ENCODE assay signal across 19 cellular contexts in genomic region chr4:122346036-122346435, GRCh38. TPM values are rescaled to one million over a fixed set of nuclear protein-coding genes. Genes with fewer than 3 reads are reported as not detected.
A peak's percentile ranks its signal among the peaks of the same experiment; 100 is the strongest.
DNase-seq lines count a peak whose midpoint lies in the region; ATAC-seq and TF ChIP-seq lines count a peak whose summit lies in the region.
"Had no signal": no experiment of that assay in that cellular context is flagged by ENCODE, and none has a peak within 500 bp of the region (broad histone marks: within the 10 kb centered on the region; RNA-seq: fewer than 3 reads in every experiment).

No MANE protein-coding gene starts in this region.

- no peak overlapping the region for H3K14ac ChIP-seq in IMR-90 (replicated peaks; ENCODE audit: low read depth, low read length)

- no peak overlapping the region for H2BK20ac ChIP-seq in IMR-90 (ENCODE audit: low read depth, low read length)

- H2AK5ac ChIP-seq in IMR-90 (ENCODE audit: low read depth, low read length), result no peak overlapping the region

- no peak overlapping the region for H4K91ac ChIP-seq in IMR-90 (ENCODE audit: insufficient read depth, low read depth, low read length)

- TF ChIP-seq CTCF in IMR-90 (conservative IDR thresholded peaks at IDR 0.05; ENCODE audit: low read depth, low read length) (no peak), choroid plexus epithelial cell (conservative IDR thresholded peaks at IDR 0.05; ENCODE audit: low read depth, low read length) (no peak)

- H4K20me1 ChIP-seq in IMR-90 (ENCODE audit: insufficient read depth, low read length), result no peaks in the 10 kb centered on the region; the same call in 1 of the 2 replicates

- DNase-seq in AG20443 (ENCODE audit: low spot score), result peak; percentile 8
- peak; percentile 52 for DNase-seq in IMR-90
- DNase-seq in choroid plexus epithelial cell (ENCODE audit: low read depth), result peak; percentile 2
- DNase-seq in stromal cell of bone marrow (ENCODE audit: low read depth), result peak; percentile 14
- no peak for DNase-seq in DMS 273 (lab: John Stamatoyannopoulos, UW; ENCODE audit: unreplicated experiment)
- no peak for DNase-seq in activated CD4-positive, alpha-beta T cell treated with anti-CD3 and anti-CD28 coated beads for 48 hours
- DNase-seq in Ammon's horn (ENCODE audit: low spot score), result no peak
- DNase-seq: CD4-positive, alpha-beta T cell; NCI-H1105 treated with DMSO at 0.1 percent for 48 hours; NCI-H1694; NCI-H2081 treated with DMSO at 0.1 percent for 48 hours; NCI-H510A; NCI-H774; Right ventricle myocardium superior had no signal

- H3K79me1 ChIP-seq in IMR-90 (ENCODE audit: low read depth in 1 of 2, low read length in 2 of 2), result no peaks in the 10 kb centered on the region

- intact Hi-C loops in IMR-90 (cut with micrococcal nuclease), result no loop called here

- H3K56ac ChIP-seq in IMR-90 (ENCODE audit: extremely low read depth, insufficient read depth, low read length), result no peak overlapping the region

- no peaks in the 10 kb centered on the region for H3K9me3 ChIP-seq in IMR-90 (ENCODE audit: control insufficient read depth, insufficient read depth, low read length)

- H4K8ac ChIP-seq in IMR-90 (ENCODE audit: low read depth in 2 of 2, low read length in 2 of 2), result no peak overlapping the region

- CTCF ChIA-PET in IMR-90 (lab: Yijun Ruan, JAX), result interaction anchor here (1.2 kb wide), 1 partner anchor 10 kb away, joined by 3 read pairs; no protein-coding TSS in a partner anchor

- H3K4me3 ChIP-seq in IMR-90 (ENCODE audit: insufficient read depth, low read depth, low read length) (no peak overlapping the region), choroid plexus epithelial cell (ENCODE audit: low read depth, low read length) (no peak overlapping the region)
- H3K4me3 ChIP-seq: K562 had no signal

- H3K18ac ChIP-seq in IMR-90 (ENCODE audit: low read depth, low read length), result no peak overlapping the region

- no peak overlapping the region for H2AFZ ChIP-seq in IMR-90 (replicated peaks; ENCODE audit: low read length, poor library complexity)

- in situ Hi-C loops in IMR-90 (cut with MboI; ENCODE audit: low sequenced_read_pairs), result no loop called here

- H4K5ac ChIP-seq in IMR-90 (ENCODE audit: low read depth, low read length), result no peak overlapping the region

- H3K4me1 ChIP-seq in IMR-90 (ENCODE audit: control insufficient read depth, insufficient read depth, low read length), result peaks cover 2% of the 10 kb centered on the region; the same call in 1 of the 2 replicates

- H3K36me3 ChIP-seq in IMR-90 (ENCODE audit: control insufficient read depth, insufficient read depth, low read length), result peaks cover 20% of the 10 kb centered on the region

- dilution Hi-C loops in IMR-90 (cut with HindIII; ENCODE audit: low sequenced_read_pairs, unreplicated experiment), result no loop called here

- H3K23ac ChIP-seq in IMR-90 (ENCODE audit: low read depth, low read length), result no peak overlapping the region

- no peak overlapping the region for H3K4ac ChIP-seq in IMR-90 (ENCODE audit: low read depth, low read length)

- peak overlapping the region; percentile 42; the same call in 1 of the 2 replicates for H3K4me2 ChIP-seq in IMR-90 (ENCODE audit: low read depth, low read length)

- H3K9ac ChIP-seq in IMR-90 (ENCODE audit: low read depth, low read length), result no peak overlapping the region

- H2AK9ac ChIP-seq in IMR-90 (replicated peaks; ENCODE audit: low read depth, low read length, poor library complexity), result no peak overlapping the region

- peak; percentile 79 for ATAC-seq in IMR-90 (ENCODE audit: low read depth)
- ATAC-seq: K562 had no signal

- TF ChIP-seq RAD21 in IMR-90 (IDR thresholded peaks at IDR 0.05; ENCODE audit: low read length), result no peak

- no TSS peak for BruUV-seq in IMR-90 (replicated peaks; lab: Mats Ljungman, UMichigan)

- no peaks in the 10 kb centered on the region for H3K27me3 ChIP-seq in IMR-90 (ENCODE audit: control insufficient read depth, insufficient read depth, low read length)

- no CpG with 5 or more reads among the region's 1 CpG for WGBS in IMR-90 (ENCODE audit: extremely low coverage in 2 of 2, insufficient read length in 1 of 2), 2 experiments

- POLR2A ChIA-PET in IMR-90 (lab: Charles Lee; ENCODE audit: unreplicated experiment), result no interaction called here

- H2BK120ac ChIP-seq in IMR-90 (ENCODE audit: low read depth, low read length), result no peak overlapping the region

- peak overlapping the region; percentile 48 for H2BK5ac ChIP-seq in IMR-90 (ENCODE audit: low read depth, low read length, poor library complexity, severe bottlenecking)

- 0 out of 2 replicates have a peak, but pooled peaks cover 2% of the 10 kb centered on the region for H3K9me1 ChIP-seq in IMR-90 (ENCODE audit: insufficient read depth, low read length)

- H2BK15ac ChIP-seq in IMR-90 (ENCODE audit: low read depth, low read length), result no peak overlapping the region

- no peak for TF ChIP-seq POLR2A in IMR-90 (IDR thresholded peaks at IDR 0.05; ENCODE audit: low read depth, low read length)

- no peak overlapping the region for H3K27ac ChIP-seq in IMR-90 (ENCODE audit: insufficient read depth, low read length)

TF ChIP-seq in IMR-90, 13 proteins besides CTCF, POLR2A, EP300 and RAD21:
- TF ChIP-seq RCOR1 (IDR thresholded peaks at IDR 0.05; ENCODE audit: insufficient replicate concordance, low read length), result no peak
- no peak for TF ChIP-seq CHD1 (IDR thresholded peaks at IDR 0.05; ENCODE audit: low read depth, low read length)
- no peak for TF ChIP-seq RFX5 (IDR thresholded peaks at IDR 0.05; ENCODE audit: low read depth, low read length)
- TF ChIP-seq MAZ (IDR thresholded peaks at IDR 0.05; ENCODE audit: borderline replicate concordance, low read depth, low read length), result no peak
- no peak for TF ChIP-seq MAFK (IDR thresholded peaks at IDR 0.05; ENCODE audit: low read depth, low read length)

RNA-seq across cellular contexts. Expression of gene ADAD1, which starts 32.8 kb away (rescaled TPM):
- not detected in 2 replicates for total RNA-seq in IMR-90 (2012; rRNA removed)
- not detected in 2 replicates for polyA plus RNA-seq in IMR-90 (2012; rRNA removed)
- not detected in 2 replicates for polyA plus RNA-seq in IMR-90 (2012; cell fraction: cytosol; rRNA removed)
- polyA plus RNA-seq in IMR-90 (2012; cell fraction: nucleus; rRNA removed; ENCODE audit: low replicate concordance), result not detected in 2 replicates
- total RNA-seq: A673; CD4-positive, alpha-beta T cell; H1; K562; OCI-LY7; Right ventricle myocardium superior had no signal
- polyA plus RNA-seq: BJ, H1, K562 had no signal

Comparison
In these comparisons a context has a peak if more than half of its experiments do, and no peak if none do; other contexts are left out.
1. DNase-seq: peak in AG20443 (single experiment), IMR-90 (single experiment), choroid plexus epithelial cell (single experiment) and stromal cell of bone marrow (single experiment); none in DMS 273 (single experiment), activated CD4-positive, alpha-beta T cell treated with anti-CD3 and anti-CD28 coated beads for 48 hours (single experiment) and Ammon's horn (single experiment).